ENCODE assay signal across 40 cellular contexts in genomic region chr11:69614085-69614484, GRCh38.
"Had no signal": no experiment of that assay in that cellular context is flagged by ENCODE, and none has a peak within 500 bp of the region (broad histone marks: within the 10 kb centered on the region; RNA-seq: fewer than 3 reads in every experiment).

No MANE protein-coding gene starts in this region.

- H3K9me3 Mint-ChIP-seq: activated CD4-positive, alpha-beta T cell treated with anti-CD3 and anti-CD28 coated beads, Interleukin-2, amount 10 ng/mL, durations not matched to agents 24 days and 14 days; activated naive CD4-positive, alpha-beta T cell treated with anti-CD3 and anti-CD28 coated beads, Interleukin-2, amount 50 U/mL, for 24 hours; activated naive CD8-positive, alpha-beta T cell treated with anti-CD3 and anti-CD28 coated beads for 36 hours; activated naive CD8-positive, alpha-beta T cell treated with anti-CD3 and anti-CD28 coated beads, Interleukin-2, amount 50 U/mL, for 24 hours; activated T-helper 1 cell treated with anti-CD3 and anti-CD28 coated beads, Interleukin-12 subunit alpha, Interleukin-12 subunit beta, Interleukin-2, Interleukin-4 antibody, amounts not matched to agents 30 ng/mL and 10 ng/mL and 1 ng/mL, durations not matched to agents 14 hours and 24 hours and 36 hours; activated T-helper 2 cell treated with anti-CD3 and anti-CD28 coated beads, Interferon-gamma antibody, Interleukin-2, Interleukin-4, amounts not matched to agents 10 μg/mL and 5 μg/mL and 100 μg/mL, durations not matched to agents 14 hours and 24 hours and 36 hours; dendritic cell treated with granulocyte-macrophage colony-stimulating factor and Interleukin-4, amounts not matched to agents 40 ng/mL and 50 ng/mL, for 4 days; T-helper 2 cell treated with Interferon-gamma antibody and Interleukin-4, amounts not matched to agents 5 μg/mL and 100 μg/mL, for 36 hours had no signal

- H3K4me3 ChIP-seq: adrenal gland, ascending aorta, breast epithelium, cardiac muscle cell, coronary artery, dorsolateral prefrontal cortex, esophagus muscularis mucosa, gastrocnemius medialis, heart left ventricle had no signal

- H3K27ac ChIP-seq: adrenal gland, ascending aorta, breast epithelium, cardiac muscle cell, coronary artery, dorsolateral prefrontal cortex, esophagus muscularis mucosa, foreskin keratinocyte, gastrocnemius medialis, heart left ventricle, WERI-Rb-1 had no signal

- H3K4me1 ChIP-seq: adrenal gland, ascending aorta, breast epithelium, esophagus muscularis mucosa, foreskin keratinocyte, gastrocnemius medialis, heart left ventricle had no signal

- H3K9me3 ChIP-seq: adrenal gland, ascending aorta, gastrocnemius medialis had no signal

- H3K36me3 ChIP-seq: adrenal gland, ascending aorta, breast epithelium, cardiac muscle cell, esophagus muscularis mucosa, gastrocnemius medialis, heart left ventricle, WERI-Rb-1 had no signal

- H3K27me3 ChIP-seq: adrenal gland, ascending aorta, breast epithelium, cardiac muscle cell, gastrocnemius medialis, heart left ventricle had no signal

- H3K27ac Mint-ChIP-seq: activated CD4-positive, alpha-beta memory T cell treated with anti-CD3 and anti-CD28 coated beads for 36 hours; activated CD4-positive, alpha-beta T cell treated with anti-CD3 and anti-CD28 coated beads for 36 hours; activated CD4-positive, alpha-beta T cell treated with anti-CD3 and anti-CD28 coated beads, Interleukin-2, amount 10 ng/mL, durations not matched to agents 24 days and 14 days; activated CD8-positive, alpha-beta memory T cell treated with anti-CD3 and anti-CD28 coated beads, Interleukin-2, amount 10 ng/mL, durations not matched to agents 7 days and 5 days; activated CD8-positive, alpha-beta T cell treated with anti-CD3 and anti-CD28 coated beads, Interleukin-2, amount 10 ng/mL, durations not matched to agents 7 days and 5 days; activated naive CD4-positive, alpha-beta T cell treated with anti-CD3 and anti-CD28 coated beads for 36 hours; activated naive CD4-positive, alpha-beta T cell treated with anti-CD3 and anti-CD28 coated beads, Interleukin-2, amount 50 U/mL, for 24 hours; activated naive CD8-positive, alpha-beta T cell treated with anti-CD3 and anti-CD28 coated beads for 36 hours; activated naive CD8-positive, alpha-beta T cell treated with anti-CD3 and anti-CD28 coated beads, Interleukin-2, amount 50 U/mL, for 24 hours; activated T-helper 1 cell treated with anti-CD3 and anti-CD28 coated beads, Interleukin-12 subunit alpha, Interleukin-12 subunit beta, Interleukin-2, Interleukin-4 antibody, amounts not matched to agents 30 ng/mL and 10 ng/mL and 1 ng/mL, durations not matched to agents 14 hours and 24 hours and 36 hours; activated T-helper 2 cell treated with anti-CD3 and anti-CD28 coated beads, Interferon-gamma antibody, Interleukin-2, Interleukin-4, amounts not matched to agents 10 μg/mL and 5 μg/mL and 100 μg/mL, durations not matched to agents 14 hours and 24 hours and 36 hours; brain; dendritic cell treated with granulocyte-macrophage colony-stimulating factor and Interleukin-4, amounts not matched to agents 40 ng/mL and 50 ng/mL, for 4 days; T-helper 17 cell; T-helper 2 cell treated with Interferon-gamma antibody and Interleukin-4, amounts not matched to agents 5 μg/mL and 100 μg/mL, for 36 hours had no signal

- H3K27me3 Mint-ChIP-seq: activated CD4-positive, alpha-beta T cell treated with anti-CD3 and anti-CD28 coated beads, Interleukin-2, amount 10 ng/mL, durations not matched to agents 24 days and 14 days; activated naive CD4-positive, alpha-beta T cell treated with anti-CD3 and anti-CD28 coated beads, Interleukin-2, amount 50 U/mL, for 24 hours had no signal

- ATAC-seq: activated CD4-positive, alpha-beta T cell treated with anti-CD3 and anti-CD28 coated beads for 36 hours; activated CD8-positive, alpha-beta memory T cell treated with anti-CD3 and anti-CD28 coated beads, Interleukin-2, amount 10 ng/mL, durations not matched to agents 7 days and 5 days; activated CD8-positive, alpha-beta T cell treated with anti-CD3 and anti-CD28 coated beads, Interleukin-2, amount 10 ng/mL, durations not matched to agents 7 days and 5 days; activated naive CD8-positive, alpha-beta T cell treated with anti-CD3 and anti-CD28 coated beads, Interleukin-2, amount 50 U/mL, for 24 hours; foreskin keratinocyte; gastrocnemius medialis; heart left ventricle; T-helper 17 cell had no signal

- DNase-seq: activated CD4-positive, alpha-beta memory T cell treated with anti-CD3 and anti-CD28 coated beads for 36 hours; activated CD4-positive, alpha-beta T cell treated with anti-CD3 and anti-CD28 coated beads for 36 hours; activated CD4-positive, alpha-beta T cell treated with anti-CD3 and anti-CD28 coated beads, Interleukin-2, amount 10 ng/mL, durations not matched to agents 24 days and 14 days; activated CD4-positive, CD25-positive, alpha-beta regulatory T cell; activated CD4-positive, CD25-positive, alpha-beta regulatory T cell treated with anti-CD3 and anti-CD28 coated beads, Interleukin-2, amount 50 U/mL, for 72 hours; activated CD8-positive, alpha-beta memory T cell treated with anti-CD3 and anti-CD28 coated beads, Interleukin-2, amount 10 ng/mL, durations not matched to agents 7 days and 5 days; activated CD8-positive, alpha-beta memory T cell treated with anti-CD3 and anti-CD28 coated beads, Interleukin-2, amount 50 U/mL, for 4 hours; activated CD8-positive, alpha-beta T cell treated with anti-CD3 and anti-CD28 coated beads, Interleukin-2, amount 10 ng/mL, durations not matched to agents 7 days and 5 days; activated effector memory CD4-positive, alpha-beta T cell treated with anti-CD3 and anti-CD28 coated beads, Interleukin-2, amount 50 U/mL, for 16 hours; activated naive CD4-positive, alpha-beta T cell treated with anti-CD3 and anti-CD28 coated beads for 36 hours; activated naive CD8-positive, alpha-beta T cell treated with anti-CD3 and anti-CD28 coated beads for 36 hours; activated naive CD8-positive, alpha-beta T cell treated with anti-CD3 and anti-CD28 coated beads, Interleukin-2, amount 50 U/mL, for 24 hours; activated T-cell treated with anti-CD3 and anti-CD28 coated beads, Interleukin-2, amount 50 U/mL, for 1 hour; activated T-cell treated with anti-CD3 and anti-CD28 coated beads, Interleukin-2, amount 50 U/mL, for 48 hours; adrenal gland; amygdala; central memory CD4-positive, alpha-beta T cell; cerebellar nuclear complex; dorsolateral prefrontal cortex; effector memory CD4-positive, alpha-beta T cell; erythroblast; foreskin keratinocyte; gastrocnemius medialis; glutamatergic neuron; heart left ventricle; T-helper 1 cell; T-helper 17 cell; T1000; WERI-Rb-1 had no signal

- H3K4me3 Mint-ChIP-seq: activated CD4-positive, alpha-beta memory T cell treated with anti-CD3 and anti-CD28 coated beads for 36 hours; activated CD4-positive, alpha-beta T cell treated with anti-CD3 and anti-CD28 coated beads for 36 hours; activated CD4-positive, alpha-beta T cell treated with anti-CD3 and anti-CD28 coated beads, Interleukin-2, amount 10 ng/mL, durations not matched to agents 24 days and 14 days; activated CD8-positive, alpha-beta memory T cell treated with anti-CD3 and anti-CD28 coated beads, Interleukin-2, amount 10 ng/mL, durations not matched to agents 7 days and 5 days; activated CD8-positive, alpha-beta T cell treated with anti-CD3 and anti-CD28 coated beads, Interleukin-2, amount 10 ng/mL, durations not matched to agents 7 days and 5 days; activated naive CD4-positive, alpha-beta T cell treated with anti-CD3 and anti-CD28 coated beads for 36 hours; activated naive CD4-positive, alpha-beta T cell treated with anti-CD3 and anti-CD28 coated beads, Interleukin-2, amount 50 U/mL, for 24 hours; activated naive CD8-positive, alpha-beta T cell treated with anti-CD3 and anti-CD28 coated beads for 36 hours; activated naive CD8-positive, alpha-beta T cell treated with anti-CD3 and anti-CD28 coated beads, Interleukin-2, amount 50 U/mL, for 24 hours; activated T-helper 1 cell treated with anti-CD3 and anti-CD28 coated beads, Interleukin-12 subunit alpha, Interleukin-12 subunit beta, Interleukin-2, Interleukin-4 antibody, amounts not matched to agents 30 ng/mL and 10 ng/mL and 1 ng/mL, durations not matched to agents 14 hours and 24 hours and 36 hours; dendritic cell treated with granulocyte-macrophage colony-stimulating factor and Interleukin-4, amounts not matched to agents 40 ng/mL and 50 ng/mL, for 4 days; T-helper 17 cell; T-helper 2 cell treated with Interferon-gamma antibody and Interleukin-4, amounts not matched to agents 5 μg/mL and 100 μg/mL, for 36 hours had no signal

- H3K36me3 Mint-ChIP-seq: activated CD4-positive, alpha-beta memory T cell treated with anti-CD3 and anti-CD28 coated beads for 36 hours; activated CD8-positive, alpha-beta memory T cell treated with anti-CD3 and anti-CD28 coated beads, Interleukin-2, amount 10 ng/mL, durations not matched to agents 7 days and 5 days; activated naive CD4-positive, alpha-beta T cell treated with anti-CD3 and anti-CD28 coated beads, Interleukin-2, amount 50 U/mL, for 24 hours; activated naive CD8-positive, alpha-beta T cell treated with anti-CD3 and anti-CD28 coated beads for 36 hours; brain had no signal

- H3K4me1 Mint-ChIP-seq: activated CD4-positive, alpha-beta T cell treated with anti-CD3 and anti-CD28 coated beads for 36 hours; activated CD4-positive, alpha-beta T cell treated with anti-CD3 and anti-CD28 coated beads, Interleukin-2, amount 10 ng/mL, durations not matched to agents 24 days and 14 days; activated CD8-positive, alpha-beta memory T cell treated with anti-CD3 and anti-CD28 coated beads, Interleukin-2, amount 10 ng/mL, durations not matched to agents 7 days and 5 days; activated naive CD4-positive, alpha-beta T cell treated with anti-CD3 and anti-CD28 coated beads, Interleukin-2, amount 50 U/mL, for 24 hours; activated naive CD8-positive, alpha-beta T cell treated with anti-CD3 and anti-CD28 coated beads for 36 hours; activated naive CD8-positive, alpha-beta T cell treated with anti-CD3 and anti-CD28 coated beads, Interleukin-2, amount 50 U/mL, for 24 hours; T-helper 17 cell had no signal
